8 cellular contexts compared by ENCODE assay signal in the genomic region with DNA sequence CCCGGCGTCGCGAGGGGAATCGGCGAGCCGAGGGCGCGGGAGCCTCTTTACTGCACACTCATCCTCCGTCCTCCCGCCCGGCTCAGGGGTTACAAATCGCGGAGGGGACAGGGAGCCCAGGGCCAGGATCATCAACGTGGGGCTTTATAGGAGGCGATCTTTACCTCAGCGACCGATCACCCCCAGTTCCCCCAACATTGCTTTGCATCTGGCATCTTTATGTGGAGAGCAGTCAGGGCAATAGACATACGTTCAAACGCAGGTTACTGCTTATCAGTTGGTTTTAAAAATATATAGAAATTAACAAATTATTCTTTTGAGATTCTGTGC. TPM values are rescaled to one million over a fixed set of nuclear protein-coding genes. Genes with fewer than 3 reads are reported as not detected.
DNase-seq lines count a peak whose midpoint lies in the region; ATAC-seq and TF ChIP-seq lines count a peak whose summit lies in the region.

No MANE protein-coding gene starts in this region.

- intact Hi-C loops in activated T-helper 2 cell treated with anti-CD3 and anti-CD28 coated beads, Interferon-gamma antibody, Interleukin-2, Interleukin-4, amounts not matched to agents 10 μg/mL and 5 μg/mL and 100 μg/mL, durations not matched to agents 14 hours and 24 hours and 36 hours (cut with micrococcal nuclease): loop anchor here (2.0 kb wide), 1 partner anchor 23 kb away; no protein-coding TSS in a partner anchor
- intact Hi-C loops in tibial artery (cut with DNase I; ENCODE audit: low total_unique reads): loop anchor here (5.0 kb wide), 1 partner anchor 72 kb away; a partner anchor contains a TSS

- no peaks in the 10 kb centered on the region for H3K27me3 Mint-ChIP-seq in activated T-helper 2 cell treated with anti-CD3 and anti-CD28 coated beads, Interferon-gamma antibody, Interleukin-2, Interleukin-4, amounts not matched to agents 10 μg/mL and 5 μg/mL and 100 μg/mL, durations not matched to agents 14 hours and 24 hours and 36 hours (ENCODE audit: low read depth)

- TF ChIP-seq CTCF in BE2C (IDR thresholded peaks at IDR 0.05; ENCODE audit: low read depth, low read length) (no peak), tibial artery (IDR thresholded peaks at IDR 0.05) (no peak)

- peak overlapping the region; percentile 99 for H3K4me3 Mint-ChIP-seq in activated T-helper 2 cell treated with anti-CD3 and anti-CD28 coated beads, Interferon-gamma antibody, Interleukin-2, Interleukin-4, amounts not matched to agents 10 μg/mL and 5 μg/mL and 100 μg/mL, durations not matched to agents 14 hours and 24 hours and 36 hours (ENCODE audit: low read depth)

- H3K4me3 ChIP-seq in BE2C (ENCODE audit: low read depth, low read length): peak overlapping the region; percentile 95
- peak overlapping the region; percentile 79 to 94 for H3K4me3 ChIP-seq in tibial artery

- peak overlapping the region; percentile 95 for H3K27ac Mint-ChIP-seq in activated T-helper 2 cell treated with anti-CD3 and anti-CD28 coated beads, Interferon-gamma antibody, Interleukin-2, Interleukin-4, amounts not matched to agents 10 μg/mL and 5 μg/mL and 100 μg/mL, durations not matched to agents 14 hours and 24 hours and 36 hours

- H3K27me3 ChIP-seq in BE2C: no peaks in the 10 kb centered on the region
- no peaks in the 10 kb centered on the region for H3K27me3 ChIP-seq in tibial artery

- peaks cover 41% of the 10 kb centered on the region for H3K4me1 Mint-ChIP-seq in activated T-helper 2 cell treated with anti-CD3 and anti-CD28 coated beads, Interferon-gamma antibody, Interleukin-2, Interleukin-4, amounts not matched to agents 10 μg/mL and 5 μg/mL and 100 μg/mL, durations not matched to agents 14 hours and 24 hours and 36 hours (ENCODE audit: low read depth)

- H3K4me1 ChIP-seq in BE2C: peaks cover 7% of the 10 kb centered on the region
- peaks cover 0 to 17% (median 11%) of the 10 kb centered on the region in 4 donors for H3K4me1 ChIP-seq in tibial artery

- ATAC-seq in GM19372 (IDR thresholded peaks at IDR 0.05; ENCODE audit: low read depth, unreplicated experiment): peak; percentile 17

- H3K36me3 ChIP-seq in BE2C (peaks cover 2% of the 10 kb centered on the region; the same call in 1 of the 2 replicates), tibial artery (no peaks in the 10 kb centered on the region)

- H3K9me3 Mint-ChIP-seq in activated T-helper 2 cell treated with anti-CD3 and anti-CD28 coated beads, Interferon-gamma antibody, Interleukin-2, Interleukin-4, amounts not matched to agents 10 μg/mL and 5 μg/mL and 100 μg/mL, durations not matched to agents 14 hours and 24 hours and 36 hours: no peaks in the 10 kb centered on the region

- H3K36me3 Mint-ChIP-seq in activated T-helper 2 cell treated with anti-CD3 and anti-CD28 coated beads, Interferon-gamma antibody, Interleukin-2, Interleukin-4, amounts not matched to agents 10 μg/mL and 5 μg/mL and 100 μg/mL, durations not matched to agents 14 hours and 24 hours and 36 hours (ENCODE audit: low read depth): peaks cover 10% of the 10 kb centered on the region

- H3K9me3 ChIP-seq in BE2C (no peaks in the 10 kb centered on the region), tibial artery (no peaks in the 10 kb centered on the region)

- H3K27ac ChIP-seq in tibial artery: peak overlapping the region; percentile 79 to 85

- no peak for DNase-seq in BE2C
- peak; percentile 4 for DNase-seq in HPDE6-E6E7 (ENCODE audit: extremely low spot score)
- DNase-seq in activated T-helper 2 cell treated with anti-CD3 and anti-CD28 coated beads, Interferon-gamma antibody, Interleukin-2, Interleukin-4, amounts not matched to agents 10 μg/mL and 5 μg/mL and 100 μg/mL, durations not matched to agents 14 hours and 24 hours and 36 hours (ENCODE audit: low spot score): no peak
- DNase-seq in kidney tubule cell (ENCODE audit: low spot score): peak; percentile 16
- DNase-seq in tibial artery: peak; percentile 30 to 72
- no peak for DNase-seq in cortex of kidney (lab: John Stamatoyannopoulos, UW)
- no peak for DNase-seq in NCI-H1436 (lab: John Stamatoyannopoulos, UW)

RNA-seq across cellular contexts. Expression of a gene that starts 0.6 kb away (rescaled TPM):
- 22.2 TPM for polyA plus RNA-seq in BE2C (2012; ENCODE audit: insufficient read depth, insufficient read length, low read depth)
- 14.3 and 15.0 TPM in 2 replicates for total RNA-seq in activated T-helper 2 cell treated with anti-CD3 and anti-CD28 coated beads, Interferon-gamma antibody, Interleukin-2, Interleukin-4, amounts not matched to agents 10 μg/mL and 5 μg/mL and 100 μg/mL, durations not matched to agents 14 hours and 24 hours and 36 hours

Comparison
In these comparisons a context has a peak if more than half of its experiments do, and no peak if none do; other contexts are left out.
1. DNase-seq: peak in HPDE6-E6E7 (single experiment), kidney tubule cell (single experiment) and tibial artery (2 of 2); none in BE2C (single experiment), activated T-helper 2 cell treated with anti-CD3 and anti-CD28 coated beads, Interferon-gamma antibody, Interleukin-2, Interleukin-4, amounts not matched to agents 10 μg/mL and 5 μg/mL and 100 μg/mL, durations not matched to agents 14 hours and 24 hours and 36 hours (single experiment), cortex of kidney (single experiment) and NCI-H1436 (single experiment).